In the genomic region with DNA sequence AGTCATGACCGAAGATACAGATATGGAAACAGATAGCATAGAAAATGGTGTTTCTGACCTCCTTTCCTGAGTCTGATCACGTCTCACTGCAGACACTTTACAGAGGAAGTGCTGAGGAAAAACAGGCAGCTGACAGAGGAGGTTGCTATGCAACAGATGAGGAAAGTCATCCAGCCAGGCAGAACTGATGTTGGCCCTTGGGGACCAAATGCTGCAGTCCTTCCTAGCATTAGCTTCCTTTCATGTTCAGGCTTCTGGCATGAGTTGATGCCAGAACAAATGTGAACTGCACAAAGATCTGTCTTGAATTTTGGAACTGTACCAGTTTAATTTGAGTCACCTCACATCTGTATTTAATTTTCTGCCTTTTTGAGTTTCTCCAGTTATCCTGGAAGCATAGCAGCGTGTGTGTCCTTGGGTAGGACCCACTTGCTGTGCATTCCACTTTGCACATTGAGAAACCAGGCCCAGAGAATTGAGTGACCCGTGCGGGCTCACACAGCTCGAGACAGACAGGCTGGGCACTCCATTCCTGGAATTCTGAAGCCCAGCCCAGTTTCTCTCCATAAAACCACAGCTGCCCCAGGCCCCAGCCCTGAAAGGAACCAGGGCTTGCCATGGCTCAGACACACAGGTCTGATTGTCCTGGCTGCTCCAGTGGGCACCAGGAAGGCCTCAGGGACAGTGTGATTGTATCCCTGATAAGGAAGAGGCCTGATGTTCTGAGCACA, we compare ENCODE assay signal across 8 cellular contexts. TPM values are rescaled to one million over a fixed set of nuclear protein-coding genes. Genes with fewer than 3 reads are reported as not detected.
DNase-seq lines count a peak whose midpoint lies in the region; FAIRE-seq and TF ChIP-seq lines count a peak whose summit lies in the region.

No MANE protein-coding gene starts in this region.

- peaks cover 41% of the 10 kb centered on the region for H3K4me1 Mint-ChIP-seq in brain

- peaks cover 23% of the 10 kb centered on the region for H3K36me3 Mint-ChIP-seq in brain

- peak overlapping the region; percentile 86 to 99 (median 98) for H3K27ac Mint-ChIP-seq in brain

- TF ChIP-seq CTCF in brain (conservative IDR thresholded peaks at IDR 0.05), result no peak

- H3K36me3 ChIP-seq in H7 (replicated peaks; ENCODE audit: control insufficient read depth, insufficient read depth, low read length), result peaks cover 11% of the 10 kb centered on the region

- peak overlapping the region; percentile 53 to 98 (median 88) for H3K4me3 Mint-ChIP-seq in brain

- peak; percentile 88 for FAIRE-seq in GM18507 (lab: Jason Lieb, UNC)

- no peak overlapping the region for H3K4me3 ChIP-seq in H7 (ENCODE audit: insufficient read depth, low read depth, low read length)

- peaks cover 0 to 12% (median 0%) of the 10 kb centered on the region in 5 experiments for H3K9me3 Mint-ChIP-seq in brain

- no peaks in the 10 kb centered on the region for H3K27me3 ChIP-seq in H7 (ENCODE audit: control insufficient read depth, insufficient read depth, low read length)

- DNase-seq in GM18507 (ENCODE audit: extremely low spot score, insufficient read length, low read depth), result no peak
- peak; percentile 0 for DNase-seq in NCI-H1105 (lab: John Stamatoyannopoulos, UW)
- DNase-seq in middle frontal gyrus (ENCODE audit: extremely low spot score, low spot score), result peak; percentile 16
- DNase-seq in activated effector memory CD4-positive, alpha-beta T cell treated with Interleukin-2 at 50 U/mL for 16 hours, result no peak
- DNase-seq in activated CD4-positive, alpha-beta T cell treated with anti-CD3 and anti-CD28 coated beads, Interleukin-2, amount 50 U/mL, for 4 hours, result no peak
- DNase-seq in H7, result no peak
- no peak for DNase-seq in stimulated activated CD4-positive, alpha-beta T cell treated with anti-CD3 and anti-CD28 coated beads, Interleukin-15, amount 100 ng/mL, for 24 hours

- peaks cover 10% of the 10 kb centered on the region for H3K27me3 Mint-ChIP-seq in brain

RNA-seq across cellular contexts. Expression of a gene that starts 1.4 kb away (rescaled TPM):
- polyA plus RNA-seq in brain (ENCODE audit: insufficient read depth, low read depth, low replicate concordance), result 250 TPM
- 109 and 122 TPM in 2 replicates for total RNA-seq in H7 (2014; rRNA removed; shearing (Covaris generic))

Comparison
In these comparisons a context has a peak if more than half of its experiments do, and no peak if none do; other contexts are left out.
1. DNase-seq: peak in NCI-H1105 (single experiment) and middle frontal gyrus (single experiment); none in GM18507 (single experiment), activated effector memory CD4-positive, alpha-beta T cell treated with Interleukin-2 at 50 U/mL for 16 hours (single experiment), activated CD4-positive, alpha-beta T cell treated with anti-CD3 and anti-CD28 coated beads, Interleukin-2, amount 50 U/mL, for 4 hours (0 of 2), H7 (single experiment) and stimulated activated CD4-positive, alpha-beta T cell treated with anti-CD3 and anti-CD28 coated beads, Interleukin-15, amount 100 ng/mL, for 24 hours (single experiment).